Comparison of ENCODE assay signal across 8 cellular contexts in genomic region chr2:120004254-120004653, GRCh38.
"Had no signal": no experiment of that assay in that cellular context is flagged by ENCODE, and none has a peak within 500 bp of the region (broad histone marks: within the 10 kb centered on the region; RNA-seq: fewer than 3 reads in every experiment).

No MANE protein-coding gene starts in this region.

- H3K4me2 ChIP-seq: KMS-11 had no signal

- H3K9me3 Mint-ChIP-seq: IgD-negative memory B cell had no signal

- FAIRE-seq: HepG2, HTR-8/SVneo had no signal

- ATAC-seq: HepG2 had no signal

- H3K36me3 Mint-ChIP-seq: IgD-negative memory B cell had no signal

- H3K4me3 Mint-ChIP-seq: IgD-negative memory B cell had no signal

- H3K9ac ChIP-seq: KMS-11 had no signal

- H3K27ac Mint-ChIP-seq: IgD-negative memory B cell had no signal

- DNase-seq: IMR-90, KBM-7, KG1 had no signal

- H3K27ac ChIP-seq: HL-60, KMS-11 had no signal
